In the genomic region with DNA sequence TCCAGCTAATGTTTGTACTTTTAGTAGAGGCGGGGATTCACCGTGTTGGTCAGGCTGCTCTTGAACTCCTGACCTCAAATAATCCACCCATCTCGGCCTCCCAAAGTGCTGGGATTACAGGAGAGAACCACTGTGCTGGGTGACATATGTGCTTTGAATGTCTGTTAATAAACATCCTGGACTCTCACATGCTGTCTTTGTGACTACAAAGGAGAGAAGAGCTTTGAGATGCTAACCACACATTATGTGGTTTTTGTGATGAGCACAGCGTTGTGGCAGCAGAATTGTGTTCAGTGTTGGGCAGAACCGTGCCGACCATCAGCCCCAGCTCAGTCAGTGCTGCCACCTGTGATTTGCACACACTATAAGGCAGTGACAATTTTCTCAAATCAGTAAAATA, we compare ENCODE assay signal across 14 cellular contexts.
DNase-seq lines count a peak whose midpoint lies in the region; ATAC-seq and TF ChIP-seq lines count a peak whose summit lies in the region.
"Had no signal": no experiment of that assay in that cellular context is flagged by ENCODE, and none has a peak within 500 bp of the region (broad histone marks: within the 10 kb centered on the region; RNA-seq: fewer than 3 reads in every experiment).

No MANE protein-coding gene starts in this region.

- peak; percentile 50 for DNase-seq in EH (ENCODE audit: low read depth)
- no peak for DNase-seq in coronary artery (ENCODE audit: low spot score)
- DNase-seq in NCI-H446 (lab: John Stamatoyannopoulos, UW) = no peak
- no peak for DNase-seq in NCI-H1930 (lab: John Stamatoyannopoulos, UW)
- no peak for DNase-seq in foreskin keratinocyte
- DNase-seq: body of pancreas, C1 segment of cervical spinal cord, endodermal cell, hypothalamus, NCI-H2081, SJCRH30 had no signal

- no peak overlapping the region for H3K9ac ChIP-seq in skeletal muscle tissue (ENCODE audit: low read depth in 1 of 3, low read length in 3 of 3)

- H3K27me3 ChIP-seq in ACC112 (ENCODE audit: insufficient read depth, low read length) = no peaks in the 10 kb centered on the region
- H3K27me3 ChIP-seq in skeletal muscle tissue (ENCODE audit: control insufficient read depth in 3 of 3, insufficient read depth in 3 of 3, low read length in 3 of 3) = no peaks in the 10 kb centered on the region
- H3K27me3 ChIP-seq in foreskin keratinocyte = no peaks in the 10 kb centered on the region
- H3K27me3 ChIP-seq: body of pancreas, SJCRH30 had no signal

- TF ChIP-seq CTCF in coronary artery (IDR thresholded peaks at IDR 0.05) (no peak), foreskin keratinocyte (conservative IDR thresholded peaks at IDR 0.05) (no peak)

- no peak overlapping the region for H2AFZ ChIP-seq in ACC112 (ENCODE audit: low read length, unreplicated experiment)

- H3K27ac ChIP-seq in ACC112 (ENCODE audit: low read depth, low read length) = peak overlapping the region; percentile 71; the same call in 1 of the 2 replicates
- H3K27ac ChIP-seq in coronary artery = peak overlapping the region; percentile 81 to 89
- peak overlapping the region; percentile 8 for H3K27ac ChIP-seq in skeletal muscle tissue (ENCODE audit: low read depth, low read length)
- no peak overlapping the region for H3K27ac ChIP-seq in foreskin keratinocyte
- H3K27ac ChIP-seq: SJCRH30 had no signal

- H3K36me3 ChIP-seq in ACC112 (ENCODE audit: insufficient read depth, low read length) = no peaks in the 10 kb centered on the region
- no peaks in the 10 kb centered on the region for H3K36me3 ChIP-seq in skeletal muscle tissue (ENCODE audit: control insufficient read depth in 3 of 3, insufficient read depth in 3 of 3, low read length in 3 of 3)
- H3K36me3 ChIP-seq: SJCRH30 had no signal

- H3K79me2 ChIP-seq in ACC112 (ENCODE audit: control insufficient read depth, insufficient read depth, low read length, unreplicated experiment) = no peaks in the 10 kb centered on the region

- H3K9me3 ChIP-seq in skeletal muscle tissue (ENCODE audit: control insufficient read depth in 3 of 3, low read length in 3 of 3) = no peaks in the 10 kb centered on the region
- H3K9me3 ChIP-seq: body of pancreas, SJCRH30 had no signal

- peaks cover 29% of the 10 kb centered on the region for H3K4me1 ChIP-seq in ACC112 (ENCODE audit: control insufficient read depth, insufficient read depth, low read length, unreplicated experiment)
- H3K4me1 ChIP-seq in skeletal muscle tissue (ENCODE audit: control insufficient read depth in 3 of 3, insufficient read depth in 3 of 3, low read length in 3 of 3) = peaks cover 16 to 18% (median 18%) of the 10 kb centered on the region in 3 donors
- peaks cover 11% of the 10 kb centered on the region for H3K4me1 ChIP-seq in foreskin keratinocyte
- H3K4me1 ChIP-seq: SJCRH30 had no signal

- H3K4me3 ChIP-seq in ACC112 (ENCODE audit: low read depth, low read length) (no peak overlapping the region), coronary artery (no peak overlapping the region), skeletal muscle tissue (ENCODE audit: low read length in 3 of 3) (no peak overlapping the region)
- H3K4me3 ChIP-seq: body of pancreas, SJCRH30 had no signal

- no peak for ATAC-seq in GM18873 (IDR thresholded peaks at IDR 0.05; ENCODE audit: low FRiP score, unreplicated experiment)
- ATAC-seq in foreskin keratinocyte = no peak
- ATAC-seq: body of pancreas had no signal
